8 cellular contexts compared by ENCODE assay signal in genomic region chr19:3239367-3239766, GRCh38. TPM values are rescaled to one million over a fixed set of nuclear protein-coding genes. Genes with fewer than 3 reads are reported as not detected.
"Had no signal": no experiment of that assay in that cellular context is flagged by ENCODE, and none has a peak within 500 bp of the region (broad histone marks: within the 10 kb centered on the region; RNA-seq: fewer than 3 reads in every experiment).

No MANE protein-coding gene starts in this region.

- ATAC-seq: GM12878 had no signal

- DNase-seq: GDM1, GF-D8 had no signal

- H3K4me3 ChIP-seq: GM12878 had no signal

- FAIRE-seq: G401.6, GM12878, GM12891, GM12892, GM18507, GM19239 had no signal

RNA-seq across cellular contexts. Expression of gene CELF5, which starts 14.9 kb away (rescaled TPM):
- total RNA-seq: GM12878 had no signal
